In genomic region chr10:74137992-74138391, GRCh38 we compare ENCODE assay signal across 28 cellular contexts.
"Had no signal": no experiment of that assay in that cellular context is flagged by ENCODE, and none has a peak within 500 bp of the region (broad histone marks: within the 10 kb centered on the region; RNA-seq: fewer than 3 reads in every experiment).

No MANE protein-coding gene starts in this region.

- H2AFZ ChIP-seq: parathyroid adenoma had no signal

- ATAC-seq: activated CD8-positive, alpha-beta memory T cell treated with anti-CD3 and anti-CD28 coated beads, Interleukin-2, amount 10 ng/mL, durations not matched to agents 7 days and 5 days; activated CD8-positive, alpha-beta T cell treated with anti-CD3 and anti-CD28 coated beads, Interleukin-2, amount 10 ng/mL, durations not matched to agents 7 days and 5 days; psoas muscle; right cardiac atrium; WTC11 had no signal

- H3K4me3 Mint-ChIP-seq: activated CD8-positive, alpha-beta memory T cell treated with anti-CD3 and anti-CD28 coated beads, Interleukin-2, amount 10 ng/mL, durations not matched to agents 7 days and 5 days; activated CD8-positive, alpha-beta T cell treated with anti-CD3 and anti-CD28 coated beads, Interleukin-2, amount 10 ng/mL, durations not matched to agents 7 days and 5 days; activated naive CD8-positive, alpha-beta T cell; nephron progenitor cell; T-helper 1 cell treated with Interleukin-12 subunit alpha and Interleukin-12 subunit beta and Interleukin-4 antibody, amounts not matched to agents 30 μg/mL and 1 μg/mL, for 36 hours; WTC11 had no signal

- H3K27ac ChIP-seq: epithelial cell of prostate, esophagus squamous epithelium, left ventricle myocardium inferior, parathyroid adenoma, psoas muscle, transverse colon had no signal

- H3K4me1 Mint-ChIP-seq: nephron progenitor cell, WTC11 had no signal

- H3K9me3 Mint-ChIP-seq: activated T-helper 2 cell treated with anti-CD3 and anti-CD28 coated beads, Interferon-gamma antibody, Interleukin-2, Interleukin-4, amounts not matched to agents 10 μg/mL and 5 μg/mL and 100 μg/mL, durations not matched to agents 14 hours and 24 hours and 36 hours; nephron progenitor cell; T-helper 1 cell treated with Interleukin-12 subunit alpha and Interleukin-12 subunit beta and Interleukin-4 antibody, amounts not matched to agents 30 μg/mL and 1 μg/mL, for 36 hours; WTC11 had no signal

- DNase-seq: activated CD4-positive, alpha-beta T cell treated with anti-CD3 and anti-CD28 coated beads, Interleukin-2, amount 50 U/mL, for 1 hour; activated CD8-positive, alpha-beta memory T cell treated with anti-CD3 and anti-CD28 coated beads, Interleukin-2, amount 10 ng/mL, durations not matched to agents 7 days and 5 days; activated CD8-positive, alpha-beta T cell treated with anti-CD3 and anti-CD28 coated beads, Interleukin-2, amount 10 ng/mL, durations not matched to agents 7 days and 5 days; activated T-cell treated with anti-CD3 and anti-CD28 coated beads, Interleukin-2, amount 50 U/mL, for 48 hours; anterior cingulate cortex; dermis blood vessel endothelial cell; effector CD4-positive, alpha-beta T cell; esophagus squamous epithelium; foreskin melanocyte; left ventricle myocardium inferior; nephron progenitor cell; nucleus accumbens; psoas muscle; right cardiac atrium; stimulated activated CD4-positive, alpha-beta T cell treated with anti-CD3 and anti-CD28 coated beads, Interleukin-15, amount 100 ng/mL, for 24 hours; stimulated activated CD4-positive, alpha-beta T cell treated with anti-CD3 and anti-CD28 coated beads, Interleukin-2, amount 100 ng/mL, for 24 hours; stimulated activated naive CD4-positive, alpha-beta T cell treated with Interleukin-2 at 50 U/mL for 16 hours; transverse colon had no signal

- H3K4me1 ChIP-seq: esophagus squamous epithelium, parathyroid adenoma, transverse colon had no signal

- H3K9me3 ChIP-seq: esophagus squamous epithelium, left ventricle myocardium inferior, psoas muscle, transverse colon had no signal

- FAIRE-seq: colon, endometrium, islet of Langerhans had no signal

- H3K9ac ChIP-seq: parathyroid adenoma had no signal

- H3K27ac Mint-ChIP-seq: activated CD8-positive, alpha-beta memory T cell treated with anti-CD3 and anti-CD28 coated beads, Interleukin-2, amount 10 ng/mL, durations not matched to agents 7 days and 5 days; activated CD8-positive, alpha-beta T cell treated with anti-CD3 and anti-CD28 coated beads, Interleukin-2, amount 10 ng/mL, durations not matched to agents 7 days and 5 days; activated naive CD8-positive, alpha-beta T cell; activated T-helper 2 cell treated with anti-CD3 and anti-CD28 coated beads, Interferon-gamma antibody, Interleukin-2, Interleukin-4, amounts not matched to agents 10 μg/mL and 5 μg/mL and 100 μg/mL, durations not matched to agents 14 hours and 24 hours and 36 hours; nephron progenitor cell; T-helper 1 cell treated with Interleukin-12 subunit alpha and Interleukin-12 subunit beta and Interleukin-4 antibody, amounts not matched to agents 30 μg/mL and 1 μg/mL, for 36 hours; WTC11 had no signal

- H3K27me3 Mint-ChIP-seq: activated CD8-positive, alpha-beta memory T cell treated with anti-CD3 and anti-CD28 coated beads, Interleukin-2, amount 10 ng/mL, durations not matched to agents 7 days and 5 days; activated naive CD8-positive, alpha-beta T cell had no signal

- H3K27me3 ChIP-seq: esophagus squamous epithelium, transverse colon had no signal

- H3K4me3 ChIP-seq: esophagus squamous epithelium, left ventricle myocardium inferior, lung, psoas muscle, transverse colon had no signal
